ENCODE assay signal across 18 cellular contexts in genomic region chr14:52235434-52235833, GRCh38. TPM values are rescaled to one million over a fixed set of nuclear protein-coding genes. Genes with fewer than 3 reads are reported as not detected.
"Had no signal": no experiment of that assay in that cellular context is flagged by ENCODE, and none has a peak within 500 bp of the region (broad histone marks: within the 10 kb centered on the region; RNA-seq: fewer than 3 reads in every experiment).

No MANE protein-coding gene starts in this region.

- H3K4me3 ChIP-seq: esophagus muscularis mucosa, gastroesophageal sphincter, heart right ventricle, left ventricle myocardium inferior, prostate gland, skin epidermis had no signal

- H3K36me3 Mint-ChIP-seq: activated naive CD8-positive, alpha-beta T cell had no signal

- H3K36me3 ChIP-seq: esophagus muscularis mucosa, gastroesophageal sphincter, heart right ventricle, left ventricle myocardium inferior, prostate gland, WERI-Rb-1 had no signal

- H3K9me3 ChIP-seq: esophagus muscularis mucosa, gastroesophageal sphincter, heart right ventricle, left ventricle myocardium inferior, prostate gland had no signal

- DNase-seq: activated CD4-positive, alpha-beta T cell treated with anti-CD3 and anti-CD28 coated beads for 36 hours; activated CD4-positive, alpha-beta T cell treated with anti-CD3 and anti-CD28 coated beads, Interleukin-2, amount 50 U/mL, for 48 hours; effector CD8-positive, alpha-beta T cell; heart right ventricle; immature natural killer cell; kidney glomerular epithelial cell; left ventricle myocardium inferior; mammary epithelial cell; right cardiac atrium; stimulated activated CD4-positive, alpha-beta T cell treated with anti-CD3 and anti-CD28 coated beads, Interleukin-4, amount 100 ng/mL, for 1 hour; T-helper 2 cell had no signal

- H3K27me3 ChIP-seq: esophagus muscularis mucosa, gastroesophageal sphincter had no signal

- FAIRE-seq: endothelial cell of umbilical vein had no signal

- H3K4me1 ChIP-seq: esophagus muscularis mucosa, gastroesophageal sphincter, left ventricle myocardium inferior, prostate gland had no signal

- H3K27ac Mint-ChIP-seq: activated CD4-positive, alpha-beta T cell treated with anti-CD3 and anti-CD28 coated beads for 36 hours; activated naive CD8-positive, alpha-beta T cell had no signal

- ATAC-seq: activated CD4-positive, alpha-beta T cell treated with anti-CD3 and anti-CD28 coated beads for 36 hours; gastroesophageal sphincter; heart right ventricle; right cardiac atrium had no signal

- H3K9me3 Mint-ChIP-seq: immature natural killer cell had no signal

- H3K27ac ChIP-seq: esophagus muscularis mucosa, gastroesophageal sphincter, heart right ventricle, left ventricle myocardium inferior, prostate gland, skin epidermis had no signal

- H3K4me3 Mint-ChIP-seq: activated CD4-positive, alpha-beta T cell treated with anti-CD3 and anti-CD28 coated beads for 36 hours; activated naive CD8-positive, alpha-beta T cell; immature natural killer cell had no signal

RNA-seq across cellular contexts. Expression of gene PTGDR, which starts 32.1 kb away (rescaled TPM):
- polyA plus RNA-seq: endothelial cell of umbilical vein, mammary epithelial cell had no signal
